Comparison of ENCODE assay signal across 8 cellular contexts in genomic region chr7:56106108-56107073, GRCh38. TPM values are rescaled to one million over a fixed set of nuclear protein-coding genes. Genes with fewer than 3 reads are reported as not detected.
DNase-seq lines count a peak whose midpoint lies in the region; ATAC-seq, FAIRE-seq and TF ChIP-seq lines count a peak whose summit lies in the region.

A gene with protein sequence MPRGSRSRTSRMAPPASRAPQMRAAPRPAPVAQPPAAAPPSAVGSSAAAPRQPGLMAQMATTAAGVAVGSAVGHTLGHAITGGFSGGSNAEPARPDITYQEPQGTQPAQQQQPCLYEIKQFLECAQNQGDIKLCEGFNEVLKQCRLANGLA (minus strand): TSS chr7:56106476. CDS start chr7:56106413, 63 bp downstream.

- no peak for TF ChIP-seq CTCF in upper lobe of left lung (IDR thresholded peaks at IDR 0.05)

- DNase-seq in GM12891 (ENCODE audit: insufficient read length, low spot score) (peak; percentile 86), NCI-H1436 (lab: John Stamatoyannopoulos, UW) (peak; percentile 97), SW480 (ENCODE audit: low spot score) (peak; percentile 100), Right ventricle myocardium superior (peak; percentile 98), posterior vena cava (ENCODE audit: low spot score) (peak; percentile 99), upper lobe of left lung (peak; percentile 95 to 98)
- peak; percentile 82 for DNase-seq in activated naive CD8-positive, alpha-beta T cell treated with anti-CD3 and anti-CD28 coated beads, Interleukin-2, amount 50 U/mL, for 16 hours (ENCODE audit: low read depth, low spot score)

- peak within 1 kb of the TSS; percentile 89 to 97 (median 94) for H3K27ac ChIP-seq in upper lobe of left lung

- peaks cover 9 to 20% (median 16%) of the 10 kb centered on the region in 4 donors for H3K4me1 ChIP-seq in upper lobe of left lung

- peak within 1 kb of the TSS; percentile 60 to 91 (median 84) for H3K4me3 ChIP-seq in upper lobe of left lung

- FAIRE-seq in GM12891 (lab: Jason Lieb, UNC): peak; percentile 96

- ATAC-seq in HG02840 (IDR thresholded peaks at IDR 0.05; ENCODE audit: low FRiP score, unreplicated experiment) (peak; percentile 100), Right ventricle myocardium superior (ENCODE audit: poor library complexity) (peak; percentile 100), upper lobe of left lung (ENCODE audit: low FRiP score in 2 of 2) (peak; percentile 100)

- 4 to 5% methylated on average over 28 to 44 of the region's 57 CpGs for WGBS in upper lobe of left lung, 2 donors

- H3K27me3 ChIP-seq in upper lobe of left lung: no peaks in the 10 kb centered on the region

- H3K36me3 ChIP-seq in upper lobe of left lung: peaks cover 24 to 31% (median 28%) of the 10 kb centered on the region in 4 donors

- peak in 1 of 4 donors; percentile 39 for TF ChIP-seq EP300 in upper lobe of left lung (IDR thresholded peaks at IDR 0.05)

- H3K9me3 ChIP-seq in upper lobe of left lung: no peaks in the 10 kb centered on the region

- TF ChIP-seq POLR2A in GM12891 (IDR thresholded peaks at IDR 0.05; ENCODE audit: low read depth, low read length): peak; percentile 84; the same call in 1 of the 2 replicates
- TF ChIP-seq POLR2A in upper lobe of left lung (IDR thresholded peaks at IDR 0.05): peak in 3 of 4 donors; percentile 62 to 95 (median 93)

- intact Hi-C loops in Right ventricle myocardium superior (cut with DNase I) (no loop called here), posterior vena cava (cut with DNase I) (no loop called here)

TF ChIP-seq in GM12891, 5 proteins besides CTCF, POLR2A, EP300 and RAD21:
- peak; percentile 55 for TF ChIP-seq SPI1 (IDR thresholded peaks at IDR 0.05; ENCODE audit: low read depth, low read length)
- TF ChIP-seq TAF1 (IDR thresholded peaks at IDR 0.05; ENCODE audit: low read depth, low read length): peak; percentile 93
- peak; percentile 91 for TF ChIP-seq POLR2AphosphoS5 (IDR thresholded peaks at IDR 0.05; ENCODE audit: low read depth, low read length)
- TF ChIP-seq PAX5 (IDR thresholded peaks at IDR 0.05; ENCODE audit: insufficient read depth, low read length, severe bottlenecking): no peak
- TF ChIP-seq POU2F2 (IDR thresholded peaks at IDR 0.05; ENCODE audit: low read depth, low read length): peak; percentile 84

RNA-seq across cellular contexts. Expression of the gene that starts here (rescaled TPM):
- 519 TPM for polyA plus RNA-seq in GM12891 (2012; ENCODE audit: low read depth, missing spikeins)
- total RNA-seq in Right ventricle myocardium superior: 474 TPM
- total RNA-seq in posterior vena cava: 100 to 1,000 TPM; 219 to 263 TPM
- total RNA-seq in upper lobe of left lung: 100 to 1,000 TPM in 5 of 6 donors, 10 to 100 TPM in 1; 61.8 to 307 (median 203) TPM

Comparison
In these comparisons a context has a peak if more than half of its experiments do, and no peak if none do; other contexts are left out.
1. Peak in every context shown above with its lines: DNase-seq, ATAC-seq, H3K4me3 ChIP-seq and H3K27ac ChIP-seq.